ENCODE assay signal across 9 cellular contexts in the genomic region with DNA sequence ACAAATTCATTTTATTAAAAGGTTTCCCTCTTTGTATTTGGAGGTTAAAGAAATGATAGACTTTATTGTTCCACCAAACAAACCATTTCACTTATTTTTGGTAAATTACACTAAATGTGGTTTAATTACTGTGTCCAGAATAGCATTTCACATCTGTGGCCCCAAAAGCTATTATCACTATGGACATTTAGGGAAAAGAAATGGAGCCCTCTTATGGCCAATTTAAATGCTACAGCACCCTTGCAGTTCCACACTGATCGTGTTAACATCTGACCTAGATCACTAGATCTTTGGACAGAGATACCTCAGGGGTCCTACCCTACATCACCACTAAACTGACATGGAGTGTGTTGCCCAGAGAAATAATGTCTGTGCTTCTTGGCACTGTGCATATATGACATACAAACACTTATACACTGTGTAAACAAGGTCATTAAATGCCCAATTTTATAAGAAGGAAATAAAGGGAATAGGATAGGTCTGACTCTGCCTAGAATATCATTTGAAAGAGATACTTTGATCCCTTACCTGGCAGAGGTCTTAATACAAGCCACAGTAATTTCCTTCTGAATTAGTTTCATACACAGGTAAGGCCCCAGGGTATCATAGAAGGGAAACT.
A peak's percentile ranks its signal among the peaks of the same experiment; 100 is the strongest.
DNase-seq lines count a peak whose midpoint lies in the region; ATAC-seq and TF ChIP-seq lines count a peak whose summit lies in the region.
"Had no signal": no experiment of that assay in that cellular context is flagged by ENCODE, and none has a peak within 500 bp of the region (broad histone marks: within the 10 kb centered on the region; RNA-seq: fewer than 3 reads in every experiment).

No MANE protein-coding gene starts in this region.

- H3K79me2 ChIP-seq in osteoblast (ENCODE audit: insufficient read depth, low read length) = no peaks in the 10 kb centered on the region

- H2AFZ ChIP-seq in osteoblast (ENCODE audit: low read length) = no peak overlapping the region

- H3K36me3 ChIP-seq in Peyer's patch (no peaks in the 10 kb centered on the region), osteoblast (ENCODE audit: insufficient read depth, low read length) (no peaks in the 10 kb centered on the region)
- H3K36me3 ChIP-seq: neutrophil had no signal

- H4K20me1 ChIP-seq in osteoblast (ENCODE audit: insufficient read depth, low read length) = no peaks in the 10 kb centered on the region

- H3K4me3 ChIP-seq in Peyer's patch (no peak overlapping the region), osteoblast (ENCODE audit: insufficient read depth, low read length) (no peak overlapping the region)

- H3K9me3 ChIP-seq in Peyer's patch (no peaks in the 10 kb centered on the region), osteoblast (ENCODE audit: low read depth, low read length) (no peaks in the 10 kb centered on the region)
- H3K9me3 ChIP-seq: neutrophil had no signal

- H3K4me1 ChIP-seq in Peyer's patch (no peaks in the 10 kb centered on the region), osteoblast (ENCODE audit: insufficient read depth, low read length) (peaks cover 11% of the 10 kb centered on the region)

- TF ChIP-seq CTCF in Peyer's patch (IDR thresholded peaks at IDR 0.05) = peak in 4 of 6 experiments; percentile 34 to 44 (median 41)
- TF ChIP-seq CTCF in osteoblast (IDR thresholded peaks at IDR 0.05; ENCODE audit: extremely low read depth, low read depth, low read length) = peak; percentile 71

- DNase-seq in GDM1 (lab: John Stamatoyannopoulos, UW) (peak; percentile 41), Peyer's patch (no peak), epidermal melanocyte (ENCODE audit: insufficient read length, low spot score) (peak; percentile 47), osteoblast (ENCODE audit: insufficient read length, low spot score, missing footprints) (peak; percentile 4), HK-2 (ENCODE audit: unreplicated experiment) (no peak)
- DNase-seq in activated CD4-positive, alpha-beta T cell treated with anti-CD3 and anti-CD28 coated beads for 4 hours = no peak
- DNase-seq in stimulated activated naive CD4-positive, alpha-beta T cell treated with Interleukin-2 at 50 U/mL for 16 hours (lab: John Stamatoyannopoulos, UW) = no peak

- no peak overlapping the region for H3K27ac ChIP-seq in Peyer's patch
- no peak overlapping the region for H3K27ac ChIP-seq in osteoblast (ENCODE audit: low read depth, low read length)
- H3K27ac ChIP-seq: neutrophil had no signal

- peak; percentile 57 for ATAC-seq in HG03175 (IDR thresholded peaks at IDR 0.05; ENCODE audit: unreplicated experiment)

- no peak for TF ChIP-seq POLR2A in Peyer's patch (IDR thresholded peaks at IDR 0.05)

- no peaks in the 10 kb centered on the region for H3K27me3 ChIP-seq in Peyer's patch
- H3K27me3 ChIP-seq in osteoblast (ENCODE audit: insufficient read depth, low read length) = no peaks in the 10 kb centered on the region
- H3K27me3 ChIP-seq: neutrophil had no signal

- no peak overlapping the region for H3K4me2 ChIP-seq in osteoblast (ENCODE audit: insufficient read depth, low read length)

Comparison
In these comparisons a context has a peak if more than half of its experiments do, and no peak if none do; other contexts are left out.
1. DNase-seq: peak in GDM1 (single experiment), epidermal melanocyte (single experiment) and osteoblast (single experiment); none in Peyer's patch (0 of 3), HK-2 (single experiment), activated CD4-positive, alpha-beta T cell treated with anti-CD3 and anti-CD28 coated beads for 4 hours (0 of 2) and stimulated activated naive CD4-positive, alpha-beta T cell treated with Interleukin-2 at 50 U/mL for 16 hours (single experiment).